Comparison of ENCODE assay signal across 8 cellular contexts in the genomic region with DNA sequence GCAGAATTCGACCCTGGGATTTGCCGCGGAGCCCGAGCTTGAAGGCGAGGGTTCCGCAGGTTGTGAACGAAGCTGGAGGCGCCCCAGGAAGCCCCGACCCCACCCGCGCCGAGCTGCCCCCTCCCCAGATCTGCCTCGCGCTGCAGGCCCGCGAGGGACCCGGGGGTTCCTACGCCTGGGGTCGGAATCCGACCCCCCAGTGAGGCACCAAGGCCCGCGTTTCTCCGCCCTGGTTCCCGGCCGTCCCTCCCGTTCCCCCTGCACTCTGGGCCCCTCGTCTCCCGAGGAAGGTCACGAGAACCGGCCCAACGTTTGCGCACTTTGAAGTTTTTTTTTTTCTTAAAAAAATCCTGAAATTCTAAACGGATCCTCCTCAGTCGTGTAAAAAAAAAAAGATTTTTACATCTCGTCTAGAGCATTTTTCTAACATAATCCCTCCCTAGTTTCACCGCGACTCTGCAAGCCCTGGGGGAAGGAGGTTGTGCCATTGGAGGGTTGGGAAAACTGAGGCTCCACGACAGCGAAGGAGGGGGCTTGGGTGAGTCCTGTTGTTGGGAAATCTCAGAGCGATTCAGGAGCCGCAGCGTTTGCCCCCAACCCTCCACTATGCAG. TPM values are rescaled to one million over a fixed set of nuclear protein-coding genes. Genes with fewer than 3 reads are reported as not detected.
DNase-seq lines count a peak whose midpoint lies in the region; ATAC-seq and TF ChIP-seq lines count a peak whose summit lies in the region.

No MANE protein-coding gene starts in this region.

- no peaks in the 10 kb centered on the region for H3K9me3 Mint-ChIP-seq in activated naive CD4-positive, alpha-beta T cell treated with anti-CD3 and anti-CD28 coated beads for 36 hours
- no peaks in the 10 kb centered on the region for H3K9me3 Mint-ChIP-seq in chondrocyte (ENCODE audit: low read depth)
- peaks cover 3% of the 10 kb centered on the region for H3K9me3 Mint-ChIP-seq in mesothelial cell of epicardium
- no peaks in the 10 kb centered on the region for H3K9me3 Mint-ChIP-seq in type B pancreatic cell

- H3K4me3 Mint-ChIP-seq in activated naive CD4-positive, alpha-beta T cell treated with anti-CD3 and anti-CD28 coated beads for 36 hours, result peak overlapping the region; percentile 62
- H3K4me3 Mint-ChIP-seq in chondrocyte (ENCODE audit: unreplicated experiment) (peak overlapping the region; percentile 70), mesothelial cell of epicardium (peak overlapping the region; percentile 73), type B pancreatic cell (peak overlapping the region; percentile 85)

- no peaks in the 10 kb centered on the region for H3K36me3 Mint-ChIP-seq in activated naive CD4-positive, alpha-beta T cell treated with anti-CD3 and anti-CD28 coated beads for 36 hours (ENCODE audit: low read depth)
- H3K36me3 Mint-ChIP-seq in chondrocyte (ENCODE audit: low read depth), result no peaks in the 10 kb centered on the region
- no peaks in the 10 kb centered on the region for H3K36me3 Mint-ChIP-seq in mesothelial cell of epicardium
- H3K36me3 Mint-ChIP-seq in type B pancreatic cell, result no peaks in the 10 kb centered on the region

- DNase-seq in activated naive CD4-positive, alpha-beta T cell treated with anti-CD3 and anti-CD28 coated beads for 36 hours, result no peak
- DNase-seq in activated naive CD4-positive, alpha-beta T cell treated with Interleukin-2 at 50 U/mL for 16 hours, result no peak
- DNase-seq in chondrocyte (ENCODE audit: low spot score) (no peak), mesothelial cell of epicardium (ENCODE audit: low spot score in 2 of 2, unreplicated experiment in 2 of 2) (no peak), type B pancreatic cell (ENCODE audit: extremely low spot score, unreplicated experiment) (no peak), SW 1271 (lab: John Stamatoyannopoulos, UW) (no peak), SHP77 (lab: John Stamatoyannopoulos, UW) (no peak)

- no peak for ATAC-seq in GM18511 (IDR thresholded peaks at IDR 0.05; ENCODE audit: unreplicated experiment)

- TF ChIP-seq CTCF in chondrocyte (IDR thresholded peaks at IDR 0.05), result no peak
- no peak for TF ChIP-seq CTCF in mesothelial cell of epicardium (IDR thresholded peaks at IDR 0.05; ENCODE audit: unreplicated experiment)
- no peak for TF ChIP-seq CTCF in type B pancreatic cell (conservative IDR thresholded peaks at IDR 0.05)

- CTCF ChIA-PET in activated naive CD4-positive, alpha-beta T cell treated with anti-CD3 and anti-CD28 coated beads for 36 hours (lab: Charles Lee), result interaction anchor here (1.2 kb wide), 2 partner anchors 19 to 25 kb away, joined by 4 read pairs; no protein-coding TSS in a partner anchor

- no peak overlapping the region for H3K27ac Mint-ChIP-seq in activated naive CD4-positive, alpha-beta T cell treated with anti-CD3 and anti-CD28 coated beads for 36 hours
- H3K27ac Mint-ChIP-seq in chondrocyte (ENCODE audit: unreplicated experiment), result no peak overlapping the region
- no peak overlapping the region for H3K27ac Mint-ChIP-seq in mesothelial cell of epicardium
- peak overlapping the region; percentile 50 for H3K27ac Mint-ChIP-seq in type B pancreatic cell

- H3K27me3 Mint-ChIP-seq in activated naive CD4-positive, alpha-beta T cell treated with anti-CD3 and anti-CD28 coated beads for 36 hours (ENCODE audit: low read depth), result peaks cover 48% of the 10 kb centered on the region
- H3K27me3 Mint-ChIP-seq in chondrocyte (ENCODE audit: low read depth) (no peaks in the 10 kb centered on the region), mesothelial cell of epicardium (ENCODE audit: low read depth) (peaks cover 50% of the 10 kb centered on the region), type B pancreatic cell (peaks cover 56% of the 10 kb centered on the region)

- H3K4me1 Mint-ChIP-seq in activated naive CD4-positive, alpha-beta T cell treated with anti-CD3 and anti-CD28 coated beads for 36 hours (ENCODE audit: low read depth), result peaks cover 7% of the 10 kb centered on the region
- H3K4me1 Mint-ChIP-seq in chondrocyte (ENCODE audit: low read depth) (peaks cover 25% of the 10 kb centered on the region), mesothelial cell of epicardium (peaks cover 13% of the 10 kb centered on the region), type B pancreatic cell (ENCODE audit: unreplicated experiment) (peaks cover 6% of the 10 kb centered on the region)

- intact Hi-C loops in activated naive CD4-positive, alpha-beta T cell treated with anti-CD3 and anti-CD28 coated beads for 36 hours (cut with micrococcal nuclease), result loop anchor here (1.0 to 10.0 kb wide), 2 partner anchors 62 to 141 kb away; partner anchors contain the start of genes CNOT6 and MAPK9

RNA-seq across cellular contexts. Expression of gene GFPT2, which starts 0.9 kb away (rescaled TPM):
- under 1 TPM; 0.22 to 0.33 TPM for total RNA-seq in activated naive CD4-positive, alpha-beta T cell treated with anti-CD3 and anti-CD28 coated beads for 36 hours
- 16.8 to 46.1 TPM (median 18.8 TPM) in 3 replicates for total RNA-seq in chondrocyte
- 14.9 to 16.3 TPM (median 15.7 TPM) in 3 replicates for total RNA-seq in mesothelial cell of epicardium
- 1.1 and 17.6 TPM in 2 replicates for total RNA-seq in type B pancreatic cell (ENCODE audit: low replicate concordance)
